In the genomic region with DNA sequence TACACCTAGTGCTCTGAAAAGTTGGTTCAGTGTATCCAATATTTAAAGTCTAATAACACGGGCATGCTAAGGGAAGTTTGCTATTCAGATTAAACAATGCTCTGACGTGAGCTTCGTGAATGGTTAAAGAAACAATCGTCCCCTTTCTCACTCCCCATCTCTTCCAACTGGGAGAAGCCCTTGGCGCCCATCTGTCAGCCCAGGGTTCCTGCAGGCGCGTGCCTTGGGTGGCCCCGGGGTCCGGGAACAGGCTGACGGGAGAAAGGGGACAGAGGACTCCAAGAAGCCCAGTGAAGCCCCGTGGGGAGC, we compare ENCODE assay signal across 8 cellular contexts. TPM values are rescaled to one million over a fixed set of nuclear protein-coding genes. Genes with fewer than 3 reads are reported as not detected.
DNase-seq lines count a peak whose midpoint lies in the region; ATAC-seq and TF ChIP-seq lines count a peak whose summit lies in the region.

No MANE protein-coding gene starts in this region.

- H3K4me3 ChIP-seq in GM12864 (ENCODE audit: low read depth, low read length) (peak overlapping the region; percentile 78), OCI-LY7 (ENCODE audit: low read depth, low read length, poor library complexity, severe bottlenecking) (peak overlapping the region; percentile 94), epithelial cell of esophagus (ENCODE audit: low read length) (peak overlapping the region; percentile 76), trophoblast cell (ENCODE audit: low read depth, low read length) (peak overlapping the region; percentile 85)

- H4K8ac ChIP-seq in trophoblast cell (ENCODE audit: low read depth, low read length): peak overlapping the region; percentile 93

- ATAC-seq in HG02981 (IDR thresholded peaks at IDR 0.05; ENCODE audit: unreplicated experiment): no peak
- ATAC-seq in GM18502 (IDR thresholded peaks at IDR 0.05; ENCODE audit: poor library complexity, unreplicated experiment): no peak
- ATAC-seq in HG03135 (IDR thresholded peaks at IDR 0.05; ENCODE audit: unreplicated experiment): no peak

- BruUV-seq in OCI-LY7 (replicated peaks; lab: Mats Ljungman, UMichigan): no TSS peak

- intact Hi-C loops in OCI-LY7 (cut with micrococcal nuclease; ENCODE audit: unreplicated experiment): no loop called here

- peak overlapping the region; percentile 75 for H3K9ac ChIP-seq in trophoblast cell (ENCODE audit: low read length)

- peak overlapping the region; percentile 56 for H2BK120ac ChIP-seq in trophoblast cell (ENCODE audit: insufficient read depth, low read length, poor library complexity)

- H4K20me1 ChIP-seq in OCI-LY7 (ENCODE audit: insufficient read depth, low read length): no peaks in the 10 kb centered on the region

- no peak for TF ChIP-seq CTCF in GM12864 (IDR thresholded peaks at IDR 0.05; ENCODE audit: low read depth, low read length, missing control alignments)
- no peak for TF ChIP-seq CTCF in OCI-LY7 (conservative IDR thresholded peaks at IDR 0.05; ENCODE audit: low read length)
- no peak for TF ChIP-seq CTCF in epithelial cell of esophagus (IDR thresholded peaks at IDR 0.05; ENCODE audit: insufficient read depth, low read depth, low read length, missing control alignments)

- no peak overlapping the region for H3K23ac ChIP-seq in trophoblast cell (ENCODE audit: low read length)

- WGBS in trophoblast cell (ENCODE audit: extremely low coverage, insufficient coverage, insufficient read length): no CpG with 5 or more reads among the region's 11 CpGs

- H3K18ac ChIP-seq in trophoblast cell (ENCODE audit: low read length): peak overlapping the region; percentile 72

- H2AK5ac ChIP-seq in trophoblast cell (ENCODE audit: low read length): no peak overlapping the region

- H3K27ac ChIP-seq in OCI-LY7 (ENCODE audit: low read depth, low read length, poor library complexity, severe bottlenecking) (peak overlapping the region; percentile 74), trophoblast cell (ENCODE audit: low read depth, low read length) (peak overlapping the region; percentile 62)

- H2BK5ac ChIP-seq in trophoblast cell (ENCODE audit: low read depth, low read length, poor library complexity): peak overlapping the region; percentile 81

- H3K4me1 ChIP-seq in OCI-LY7 (ENCODE audit: insufficient read depth, low read length, poor library complexity, severe bottlenecking): peaks cover 27% of the 10 kb centered on the region
- no peaks in the 10 kb centered on the region for H3K4me1 ChIP-seq in trophoblast cell (ENCODE audit: control insufficient read depth in 1 of 2, insufficient read depth in 2 of 2, low read length in 2 of 2)

- H3K79me2 ChIP-seq in OCI-LY7 (ENCODE audit: insufficient read depth, low read depth, low read length) (peaks cover 34% of the 10 kb centered on the region; the same call in 1 of the 2 replicates), trophoblast cell (ENCODE audit: control insufficient read depth, insufficient read depth, low read length, poor library complexity) (peaks cover 8% of the 10 kb centered on the region)

- H3K27me3 ChIP-seq in trophoblast cell (ENCODE audit: insufficient read depth, low read length): no peaks in the 10 kb centered on the region

- CTCF ChIA-PET in OCI-LY7 (lab: Charles Lee; ENCODE audit: unreplicated experiment): interaction anchor here (1.9 kb wide), 1 partner anchor 19 kb away, joined by 6 read pairs; the partner anchor contains the start of gene NKTR

- H3K9me3 ChIP-seq in OCI-LY7 (ENCODE audit: low read length) (no peaks in the 10 kb centered on the region), trophoblast cell (ENCODE audit: insufficient read depth, low read depth, low read length) (no peaks in the 10 kb centered on the region)

- H3K79me1 ChIP-seq in trophoblast cell (ENCODE audit: low read length): peaks cover 10% of the 10 kb centered on the region

- H3K4me2 ChIP-seq in OCI-LY7 (ENCODE audit: low read length): peak overlapping the region; percentile 96
- peak overlapping the region; percentile 86 for H3K4me2 ChIP-seq in trophoblast cell (ENCODE audit: low read length)

- H4K91ac ChIP-seq in trophoblast cell (ENCODE audit: low read depth, low read length): peak overlapping the region; percentile 86

- peak overlapping the region; percentile 53 for H3K4ac ChIP-seq in trophoblast cell (ENCODE audit: low read depth, low read length)

- peak overlapping the region; percentile 90 for H4K12ac ChIP-seq in trophoblast cell (ENCODE audit: low read depth, low read length)

- peak overlapping the region; percentile 83 for H3K14ac ChIP-seq in trophoblast cell (ENCODE audit: low read length)

- peak overlapping the region; percentile 33 for H2BK12ac ChIP-seq in trophoblast cell (ENCODE audit: low read length)

- POLR2A ChIA-PET in OCI-LY7 (lab: Charles Lee): interaction anchor here (0.6 to 3.9 kb wide), 13 partner anchors 9 to 213 kb away, joined by 3 to 33 read pairs (median 4); partner anchors contain the start of genes NKTR and SS18L2

- H3K9me2 ChIP-seq in OCI-LY7 (ENCODE audit: insufficient read depth, low read length): no peaks in the 10 kb centered on the region

- H3K36me3 ChIP-seq in OCI-LY7 (ENCODE audit: insufficient read depth, low read length): peaks cover 18% of the 10 kb centered on the region
- H3K36me3 ChIP-seq in trophoblast cell (ENCODE audit: control insufficient read depth in 1 of 2, insufficient read depth in 2 of 2, low read length in 2 of 2): no peaks in the 10 kb centered on the region

- H2AFZ ChIP-seq in OCI-LY7 (ENCODE audit: low read length): peak overlapping the region; percentile 66
- H2AFZ ChIP-seq in trophoblast cell (ENCODE audit: insufficient read depth, low read length, poor library complexity): peak overlapping the region; percentile 96

- DNase-seq in GM12864 (ENCODE audit: low read depth) (no peak), OCI-LY7 (ENCODE audit: low spot score) (no peak), epithelial cell of esophagus (ENCODE audit: low read depth) (no peak), trophoblast cell (no peak), DMS114 treated with DMSO at 0.1 percent for 48 hours (lab: John Stamatoyannopoulos, UW; ENCODE audit: unreplicated experiment) (no peak)

RNA-seq across cellular contexts. Expression of gene SEC22C, which starts 0.4 kb away (rescaled TPM):
- total RNA-seq in OCI-LY7 (2014; rRNA removed; shearing (Covaris generic)): 30.0 and 33.0 TPM in 2 replicates
- 36.2 and 39.5 TPM in 2 replicates for total RNA-seq in OCI-LY7 (2022)
- polyA plus RNA-seq in trophoblast cell (2013): 16.7 and 18.1 TPM in 2 replicates

RNA-seq across cellular contexts. Expression of gene SS18L2, which starts 9.3 kb away (rescaled TPM):
- 44.1 and 48.9 TPM in 2 replicates for total RNA-seq in OCI-LY7 (2014; rRNA removed; shearing (Covaris generic))
- 58.1 and 66.5 TPM in 2 replicates for total RNA-seq in OCI-LY7 (2022)
- 38.8 and 38.9 TPM in 2 replicates for polyA plus RNA-seq in trophoblast cell (2013)

RNA-seq across cellular contexts. Expression of gene NKTR, which starts 19.1 kb away (rescaled TPM):
- total RNA-seq in OCI-LY7 (2014; rRNA removed; shearing (Covaris generic)): 85.1 and 90.2 TPM in 2 replicates
- 154 and 167 TPM in 2 replicates for total RNA-seq in OCI-LY7 (2022)
- 35.3 and 36.7 TPM in 2 replicates for polyA plus RNA-seq in trophoblast cell (2013)
